In the genomic region with DNA sequence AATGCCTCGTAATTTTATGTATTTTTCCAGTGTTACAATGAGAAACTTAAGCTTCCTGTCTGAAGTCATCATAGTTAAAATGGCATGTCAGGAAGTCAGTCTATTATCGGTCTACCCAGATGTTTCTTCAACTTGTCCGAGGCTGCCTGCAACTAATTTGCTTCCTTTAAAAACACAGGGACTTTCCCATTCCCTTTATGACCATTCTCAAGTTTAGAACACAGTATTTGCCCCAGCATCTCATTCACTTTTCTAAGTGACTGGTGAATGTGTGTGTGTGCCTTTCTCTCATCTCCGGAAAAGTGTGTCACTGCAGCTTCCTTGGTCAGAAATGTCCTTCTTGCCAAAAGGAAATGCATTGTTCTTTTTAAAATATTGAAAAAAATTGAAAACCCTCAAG, we compare ENCODE assay signal across 9 cellular contexts.
DNase-seq lines count a peak whose midpoint lies in the region; ATAC-seq and TF ChIP-seq lines count a peak whose summit lies in the region.
"Had no signal": no experiment of that assay in that cellular context is flagged by ENCODE, and none has a peak within 500 bp of the region (broad histone marks: within the 10 kb centered on the region; RNA-seq: fewer than 3 reads in every experiment).

No MANE protein-coding gene starts in this region.

- H3K9me3 ChIP-seq in CD4-positive, CD25-positive, alpha-beta regulatory T cell (ENCODE audit: control insufficient read depth in 2 of 2, low read length in 2 of 2) = no peaks in the 10 kb centered on the region
- no peaks in the 10 kb centered on the region for H3K9me3 ChIP-seq in ascending aorta

- H3K27me3 ChIP-seq in CD4-positive, CD25-positive, alpha-beta regulatory T cell (ENCODE audit: control insufficient read depth, insufficient read depth, low read length) = peaks cover 2% of the 10 kb centered on the region
- H3K27me3 ChIP-seq in ascending aorta = no peaks in the 10 kb centered on the region

- H3K27ac ChIP-seq in CD4-positive, CD25-positive, alpha-beta regulatory T cell (ENCODE audit: insufficient read depth, low read length, poor library complexity, severe bottlenecking) = no peak overlapping the region
- no peak overlapping the region for H3K27ac ChIP-seq in ascending aorta

- peaks cover 16 to 70% (median 29%) of the 10 kb centered on the region in 4 donors for H3K4me1 Mint-ChIP-seq in CD4-positive, CD25-positive, alpha-beta regulatory T cell
- peaks cover 48% of the 10 kb centered on the region for H3K4me1 Mint-ChIP-seq in activated naive CD8-positive, alpha-beta T cell treated with anti-CD3 and anti-CD28 coated beads for 36 hours

- no peak for DNase-seq in CD4-positive, CD25-positive, alpha-beta regulatory T cell
- DNase-seq in activated naive CD8-positive, alpha-beta T cell treated with anti-CD3 and anti-CD28 coated beads for 36 hours = no peak
- DNase-seq in ascending aorta (ENCODE audit: low spot score in 2 of 2) = no peak
- DNase-seq in MV-4-11 (lab: John Stamatoyannopoulos, UW) = no peak
- DNase-seq: NCI-H1694 had no signal

- intact Hi-C loops in ascending aorta (cut with DNase I) = no loop called here

- no peaks in the 10 kb centered on the region for H3K36me3 Mint-ChIP-seq in CD4-positive, CD25-positive, alpha-beta regulatory T cell
- peaks cover 2% of the 10 kb centered on the region for H3K36me3 Mint-ChIP-seq in activated naive CD8-positive, alpha-beta T cell treated with anti-CD3 and anti-CD28 coated beads for 36 hours

- TF ChIP-seq CTCF in ascending aorta (IDR thresholded peaks at IDR 0.05) = no peak

- peaks cover 4% of the 10 kb centered on the region for H3K27me3 Mint-ChIP-seq in CD4-positive, CD25-positive, alpha-beta regulatory T cell
- H3K27me3 Mint-ChIP-seq in activated naive CD8-positive, alpha-beta T cell treated with anti-CD3 and anti-CD28 coated beads for 36 hours = no peaks in the 10 kb centered on the region

- H3K27ac Mint-ChIP-seq in CD4-positive, CD25-positive, alpha-beta regulatory T cell = peak overlapping the region in 1 of 3 donors; percentile 57
- H3K27ac Mint-ChIP-seq in activated naive CD8-positive, alpha-beta T cell treated with anti-CD3 and anti-CD28 coated beads for 36 hours = peak overlapping the region; percentile 56

- ATAC-seq in CD4-positive, CD25-positive, alpha-beta regulatory T cell (ENCODE audit: low read depth in 2 of 2) = no peak
- ATAC-seq in GM18868 (IDR thresholded peaks at IDR 0.05; ENCODE audit: unreplicated experiment) (peak; percentile 53), HG03095 (IDR thresholded peaks at IDR 0.05; ENCODE audit: unreplicated experiment) (peak; percentile 45), GM19455 (IDR thresholded peaks at IDR 0.05; ENCODE audit: unreplicated experiment) (no peak), SK-N-SH treated with all-trans-retinoic acid at 6 μM for 48 hours (no peak)

- H3K4me3 ChIP-seq in CD4-positive, CD25-positive, alpha-beta regulatory T cell (ENCODE audit: low read depth, low read length) = peak overlapping the region; percentile 29
- no peak overlapping the region for H3K4me3 ChIP-seq in ascending aorta

- peak overlapping the region in 2 of 4 donors; percentile 39 to 52 for H3K4me3 Mint-ChIP-seq in CD4-positive, CD25-positive, alpha-beta regulatory T cell
- no peak overlapping the region for H3K4me3 Mint-ChIP-seq in activated naive CD8-positive, alpha-beta T cell treated with anti-CD3 and anti-CD28 coated beads for 36 hours

- no peaks in the 10 kb centered on the region for H3K36me3 ChIP-seq in CD4-positive, CD25-positive, alpha-beta regulatory T cell (ENCODE audit: control insufficient read depth, insufficient read depth, low read length)
- no peaks in the 10 kb centered on the region for H3K36me3 ChIP-seq in ascending aorta

- peaks cover 13% of the 10 kb centered on the region for H3K4me1 ChIP-seq in CD4-positive, CD25-positive, alpha-beta regulatory T cell (ENCODE audit: control insufficient read depth, insufficient read depth, low read length, poor library complexity, severe bottlenecking)
- no peaks in the 10 kb centered on the region for H3K4me1 ChIP-seq in ascending aorta

- H3K9me3 Mint-ChIP-seq in CD4-positive, CD25-positive, alpha-beta regulatory T cell = no peaks in the 10 kb centered on the region
- no peaks in the 10 kb centered on the region for H3K9me3 Mint-ChIP-seq in activated naive CD8-positive, alpha-beta T cell treated with anti-CD3 and anti-CD28 coated beads for 36 hours

TF ChIP-seq in SK-N-SH treated with all-trans-retinoic acid at 6 μM for 48 hours, 23 proteins besides CTCF, POLR2A, EP300 and RAD21 (continues in another document):
- TF ChIP-seq CSDC2 (CRISPR knock-in tag; IDR thresholded peaks at IDR 0.05) (no peak), PATZ1 (CRISPR knock-in tag; IDR thresholded peaks at IDR 0.05; ENCODE audit: borderline replicate concordance) (no peak), OSR1 (CRISPR knock-in tag; IDR thresholded peaks at IDR 0.05) (no peak), POU6F1 (CRISPR knock-in tag; IDR thresholded peaks at IDR 0.05; ENCODE audit: borderline replicate concordance, low read depth) (no peak), ISL1 (CRISPR knock-in tag; IDR thresholded peaks at IDR 0.05) (no peak), ESRRG (CRISPR knock-in tag; IDR thresholded peaks at IDR 0.05) (no peak), TCF4 (CRISPR knock-in tag; IDR thresholded peaks at IDR 0.05; ENCODE audit: borderline replicate concordance) (no peak), ZNF70 (CRISPR knock-in tag; IDR thresholded peaks at IDR 0.05) (no peak), PPARA (CRISPR knock-in tag; IDR thresholded peaks at IDR 0.05; ENCODE audit: borderline replicate concordance) (no peak), SNAI2 (CRISPR knock-in tag; IDR thresholded peaks at IDR 0.05) (no peak), RARB (CRISPR knock-in tag; IDR thresholded peaks at IDR 0.05) (no peak)
- TF ChIP-seq, protein P1, sequence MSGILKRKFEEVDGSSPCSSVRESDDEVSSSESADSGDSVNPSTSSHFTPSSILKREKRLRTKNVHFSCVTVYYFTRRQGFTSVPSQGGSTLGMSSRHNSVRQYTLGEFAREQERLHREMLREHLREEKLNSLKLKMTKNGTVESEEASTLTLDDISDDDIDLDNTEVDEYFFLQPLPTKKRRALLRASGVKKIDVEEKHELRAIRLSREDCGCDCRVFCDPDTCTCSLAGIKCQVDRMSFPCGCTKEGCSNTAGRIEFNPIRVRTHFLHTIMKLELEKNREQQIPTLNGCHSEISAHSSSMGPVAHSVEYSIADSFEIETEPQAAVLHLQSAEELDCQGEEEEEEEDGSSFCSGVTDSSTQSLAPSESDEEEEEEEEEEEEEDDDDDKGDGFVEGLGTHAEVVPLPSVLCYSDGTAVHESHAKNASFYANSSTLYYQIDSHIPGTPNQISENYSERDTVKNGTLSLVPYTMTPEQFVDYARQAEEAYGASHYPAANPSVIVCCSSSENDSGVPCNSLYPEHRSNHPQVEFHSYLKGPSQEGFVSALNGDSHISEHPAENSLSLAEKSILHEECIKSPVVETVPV (CRISPR knock-in tag; IDR thresholded peaks at IDR 0.05) = no peak
- TF ChIP-seq, protein P2, sequence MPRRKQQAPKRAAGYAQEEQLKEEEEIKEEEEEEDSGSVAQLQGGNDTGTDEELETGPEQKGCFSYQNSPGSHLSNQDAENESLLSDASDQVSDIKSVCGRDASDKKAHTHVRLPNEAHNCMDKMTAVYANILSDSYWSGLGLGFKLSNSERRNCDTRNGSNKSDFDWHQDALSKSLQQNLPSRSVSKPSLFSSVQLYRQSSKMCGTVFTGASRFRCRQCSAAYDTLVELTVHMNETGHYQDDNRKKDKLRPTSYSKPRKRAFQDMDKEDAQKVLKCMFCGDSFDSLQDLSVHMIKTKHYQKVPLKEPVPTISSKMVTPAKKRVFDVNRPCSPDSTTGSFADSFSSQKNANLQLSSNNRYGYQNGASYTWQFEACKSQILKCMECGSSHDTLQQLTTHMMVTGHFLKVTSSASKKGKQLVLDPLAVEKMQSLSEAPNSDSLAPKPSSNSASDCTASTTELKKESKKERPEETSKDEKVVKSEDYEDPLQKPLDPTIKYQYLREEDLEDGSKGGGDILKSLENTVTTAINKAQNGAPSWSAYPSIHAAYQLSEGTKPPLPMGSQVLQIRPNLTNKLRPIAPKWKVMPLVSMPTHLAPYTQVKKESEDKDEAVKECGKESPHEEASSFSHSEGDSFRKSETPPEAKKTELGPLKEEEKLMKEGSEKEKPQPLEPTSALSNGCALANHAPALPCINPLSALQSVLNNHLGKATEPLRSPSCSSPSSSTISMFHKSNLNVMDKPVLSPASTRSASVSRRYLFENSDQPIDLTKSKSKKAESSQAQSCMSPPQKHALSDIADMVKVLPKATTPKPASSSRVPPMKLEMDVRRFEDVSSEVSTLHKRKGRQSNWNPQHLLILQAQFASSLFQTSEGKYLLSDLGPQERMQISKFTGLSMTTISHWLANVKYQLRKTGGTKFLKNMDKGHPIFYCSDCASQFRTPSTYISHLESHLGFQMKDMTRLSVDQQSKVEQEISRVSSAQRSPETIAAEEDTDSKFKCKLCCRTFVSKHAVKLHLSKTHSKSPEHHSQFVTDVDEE (CRISPR knock-in tag; IDR thresholded peaks at IDR 0.05) = no peak

Comparison
In these comparisons a context has a peak if more than half of its experiments do, and no peak if none do; other contexts are left out.
1. ATAC-seq: peak in GM18868 (single experiment) and HG03095 (single experiment); none in CD4-positive, CD25-positive, alpha-beta regulatory T cell (0 of 2), GM19455 (single experiment) and SK-N-SH treated with all-trans-retinoic acid at 6 μM for 48 hours (single experiment).